Comparison of ENCODE assay signal across 21 cellular contexts in the genomic region with DNA sequence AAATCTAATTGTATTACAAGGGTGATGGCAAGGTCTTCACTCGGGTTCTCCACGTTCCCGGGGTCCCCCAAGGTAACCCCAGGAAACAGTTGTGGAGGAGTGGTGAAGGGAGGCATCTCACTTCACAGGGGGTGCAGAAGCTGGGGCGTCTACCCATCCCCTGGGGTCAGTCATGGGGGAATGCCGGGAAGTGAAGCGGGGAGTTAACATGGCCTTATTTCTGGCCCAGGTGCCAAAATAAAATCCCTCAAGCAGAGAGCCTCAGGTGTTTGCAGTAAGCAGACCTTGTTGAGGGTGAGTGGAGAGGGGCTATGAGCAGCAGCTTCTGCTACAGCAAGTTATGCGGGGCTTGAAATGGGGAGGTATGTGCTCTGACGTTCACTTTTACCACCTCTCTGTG. TPM values are rescaled to one million over a fixed set of nuclear protein-coding genes. Genes with fewer than 3 reads are reported as not detected.
"Had no signal": no experiment of that assay in that cellular context is flagged by ENCODE, and none has a peak within 500 bp of the region (broad histone marks: within the 10 kb centered on the region; RNA-seq: fewer than 3 reads in every experiment).

No MANE protein-coding gene starts in this region.

- ATAC-seq: activated CD4-positive, CD25-positive, alpha-beta regulatory T cell treated with anti-CD3 and anti-CD28 coated beads, Interleukin-2, amount 50 U/mL, for 24 hours; left lung had no signal

- DNase-seq: activated CD4-positive, alpha-beta memory T cell treated with anti-CD3 and anti-CD28 coated beads for 36 hours; activated naive CD4-positive, alpha-beta T cell treated with Interleukin-2 at 50 U/mL for 16 hours; activated T-cell treated with anti-CD3 and anti-CD28 coated beads, Interleukin-2, amount 50 U/mL, for 72 hours; esophagus squamous epithelium; left lung; mammary epithelial cell; naive B cell; stimulated activated CD4-positive, alpha-beta T cell treated with anti-CD3 and anti-CD28 coated beads, Interleukin-4, amount 100 ng/mL, for 1 hour had no signal

- H3K9me3 Mint-ChIP-seq: activated CD4-positive, alpha-beta memory T cell treated with anti-CD3 and anti-CD28 coated beads for 36 hours; activated T-cell treated with anti-CD3 and anti-CD28 coated beads, Interleukin-2, amount 50 U/mL, for 72 hours; naive B cell had no signal

- H3K27ac ChIP-seq: ascending aorta, esophagus squamous epithelium, hepatocyte, left lung, neutrophil, SJSA1, suprapubic skin had no signal

- H3K79me2 ChIP-seq: hepatocyte had no signal

- H3K9me3 ChIP-seq: ascending aorta, esophagus squamous epithelium, left lung, neutrophil, suprapubic skin had no signal

- H3K4me1 ChIP-seq: ascending aorta had no signal

- H3K27me3 ChIP-seq: ascending aorta, esophagus squamous epithelium, hepatocyte, left lung, neutrophil, SJSA1, suprapubic skin had no signal

- H3K4me2 ChIP-seq: hepatocyte had no signal

- H2AFZ ChIP-seq: hepatocyte had no signal

- H3K4me3 ChIP-seq: ascending aorta, esophagus squamous epithelium, hepatocyte, left lung, SJSA1, suprapubic skin had no signal

- H3K36me3 Mint-ChIP-seq: activated CD4-positive, alpha-beta memory T cell treated with anti-CD3 and anti-CD28 coated beads for 36 hours; naive B cell had no signal

- H3K4me3 Mint-ChIP-seq: activated CD4-positive, alpha-beta memory T cell treated with anti-CD3 and anti-CD28 coated beads for 36 hours; naive B cell had no signal

- H3K36me3 ChIP-seq: ascending aorta, esophagus squamous epithelium, left lung, neutrophil, SJSA1, suprapubic skin had no signal

- FAIRE-seq: colon, endothelial cell of umbilical vein, keratinocyte had no signal

RNA-seq across cellular contexts. Expression of gene ATP2C2, which starts 9.0 kb away (rescaled TPM):
- total RNA-seq: activated CD4-positive, alpha-beta memory T cell treated with anti-CD3 and anti-CD28 coated beads for 36 hours; ascending aorta; endothelial cell of umbilical vein; fibroblast of villous mesenchyme; glomerular endothelial cell; SJSA1; skeletal muscle tissue; T-helper 2 cell treated with Interferon-gamma antibody and Interleukin-4, amounts not matched to agents 100 ng/mL and 5 ng/mL, for 36 hours had no signal
- polyA plus RNA-seq: endothelial cell of umbilical vein, mammary epithelial cell had no signal
